In genomic region chr19:40143612-40144011, GRCh38 we compare ENCODE assay signal across 8 cellular contexts. TPM values are rescaled to one million over a fixed set of nuclear protein-coding genes. Genes with fewer than 3 reads are reported as not detected.
DNase-seq lines count a peak whose midpoint lies in the region; ATAC-seq lines count a peak whose summit lies in the region.

No MANE protein-coding gene starts in this region.

- ATAC-seq in stimulated activated naive CD8-positive, alpha-beta T cell treated with anti-CD3 and anti-CD28 coated beads, Interleukin-15, Interleukin-2, amounts not matched to agents 100 U/mL and 50 U/mL, for 24 hours: peak; percentile 56

- peak; percentile 59 for DNase-seq in activated CD8-positive, alpha-beta memory T cell treated with anti-CD3 and anti-CD28 coated beads for 24 hours
- DNase-seq in activated CD8-positive, alpha-beta memory T cell treated with anti-CD3 and anti-CD28 coated beads, Interleukin-2, amount 50 U/mL, for 48 hours: no peak
- DNase-seq in NCI-H2171 (lab: John Stamatoyannopoulos, UW): peak; percentile 55
- peak; percentile 54 for DNase-seq in activated naive CD4-positive, alpha-beta T cell treated with anti-CD3 and anti-CD28 coated beads, Interleukin-2, amount 50 U/mL, for 16 hours
- peak; percentile 49 for DNase-seq in stimulated activated naive CD8-positive, alpha-beta T cell treated with anti-CD3 and anti-CD28 coated beads, Interleukin-15, Interleukin-2, amounts not matched to agents 100 U/mL and 50 U/mL, for 24 hours
- no peak for DNase-seq in putamen (ENCODE audit: low spot score)
- DNase-seq in mucosa of gallbladder (ENCODE audit: low spot score): no peak
- no peak for DNase-seq in islet precursor cell

RNA-seq across cellular contexts. Expression of gene MAP3K10, which starts 47.6 kb away (rescaled TPM):
- total RNA-seq in mucosa of gallbladder: 25.8 TPM

RNA-seq across cellular contexts. Expression of gene ZNF780A, which starts 52.9 kb away (rescaled TPM):
- 24.1 TPM for total RNA-seq in mucosa of gallbladder

Comparison
In these comparisons a context has a peak if more than half of its experiments do, and no peak if none do; other contexts are left out.
1. DNase-seq: peak in activated CD8-positive, alpha-beta memory T cell treated with anti-CD3 and anti-CD28 coated beads for 24 hours (single experiment), NCI-H2171 (single experiment), activated naive CD4-positive, alpha-beta T cell treated with anti-CD3 and anti-CD28 coated beads, Interleukin-2, amount 50 U/mL, for 16 hours (single experiment) and stimulated activated naive CD8-positive, alpha-beta T cell treated with anti-CD3 and anti-CD28 coated beads, Interleukin-15, Interleukin-2, amounts not matched to agents 100 U/mL and 50 U/mL, for 24 hours (single experiment); none in activated CD8-positive, alpha-beta memory T cell treated with anti-CD3 and anti-CD28 coated beads, Interleukin-2, amount 50 U/mL, for 48 hours (single experiment), putamen (single experiment), mucosa of gallbladder (single experiment) and islet precursor cell (single experiment).